8 cellular contexts compared by ENCODE assay signal in genomic region chr4:152936446-152937279, GRCh38. TPM values are rescaled to one million over a fixed set of nuclear protein-coding genes. Genes with fewer than 3 reads are reported as not detected.
A peak's percentile ranks its signal among the peaks of the same experiment; 100 is the strongest.
DNase-seq lines count a peak whose midpoint lies in the region; ATAC-seq, FAIRE-seq and TF ChIP-seq lines count a peak whose summit lies in the region.

No MANE protein-coding gene starts in this region.

- POLR2A ChIA-PET in RWPE1 (lab: Yijun Ruan, JAX; ENCODE audit: low non-redundant PET), result interaction anchor here (0.7 kb wide), 1 partner anchor 147 kb away, joined by 5 read pairs; no protein-coding TSS in a partner anchor

- TF ChIP-seq CTCF in AG10803 (conservative IDR thresholded peaks at IDR 0.05; ENCODE audit: low read length), result no peak
- TF ChIP-seq CTCF in RWPE1 (conservative IDR thresholded peaks at IDR 0.05; ENCODE audit: low read depth), result no peak
- TF ChIP-seq CTCF in liver (IDR thresholded peaks at IDR 0.05; ENCODE audit: low read depth, low read length, missing input control), result no peak

- no peak overlapping the region for H3K9ac ChIP-seq in liver (ENCODE audit: low read depth in 1 of 2, low read length in 2 of 2)

- peaks cover 15 to 31% (median 26%) of the 10 kb centered on the region in 4 donors for H3K4me1 ChIP-seq in liver (ENCODE audit: control insufficient read depth in 4 of 4, insufficient read depth in 4 of 4, low read length in 3 of 4)

- DNase-seq in AG10803 (ENCODE audit: low read depth) (peak; percentile 19), RWPE1 (ENCODE audit: low spot score) (peak; percentile 44), cortex of kidney (lab: John Stamatoyannopoulos, UW) (peak; percentile 13), urothelium cell line (ENCODE audit: low spot score) (no peak), mesenteric fat pad (ENCODE audit: low spot score) (no peak)

- H3K9me3 ChIP-seq in liver (ENCODE audit: control insufficient read depth in 4 of 4, low read length in 3 of 4), result no peaks in the 10 kb centered on the region

- H3K27me3 Mint-ChIP-seq in stimulated activated naive CD8-positive, alpha-beta T cell treated with anti-CD3 and anti-CD28 coated beads, Interleukin-15, Interleukin-2, amounts not matched to agents 100 ng/mL and 50 ng/mL, for 24 hours, result peaks cover 49% of the 10 kb centered on the region

- 1% methylated on average over 85 of the region's 85 CpGs for WGBS in liver

- no peaks in the 10 kb centered on the region for H3K36me3 Mint-ChIP-seq in stimulated activated naive CD8-positive, alpha-beta T cell treated with anti-CD3 and anti-CD28 coated beads, Interleukin-15, Interleukin-2, amounts not matched to agents 100 ng/mL and 50 ng/mL, for 24 hours (ENCODE audit: low read depth)

- H3K27ac Mint-ChIP-seq in stimulated activated naive CD8-positive, alpha-beta T cell treated with anti-CD3 and anti-CD28 coated beads, Interleukin-15, Interleukin-2, amounts not matched to agents 100 ng/mL and 50 ng/mL, for 24 hours, result no peak overlapping the region

- peak; percentile 38 for ATAC-seq in GM18867 (IDR thresholded peaks at IDR 0.05; ENCODE audit: unreplicated experiment)

- CTCF ChIA-PET in RWPE1 (lab: Yijun Ruan, JAX), result interaction anchor here (0.6 to 1.7 kb wide), 6 partner anchors 52 to 1807 kb away, joined by 3 to 6 read pairs (median 4); partner anchors contain the start of gene LRAT

- H3K27me3 ChIP-seq in liver (ENCODE audit: control insufficient read depth in 4 of 4, insufficient read depth in 4 of 4, low read length in 3 of 4), result peaks cover 0 to 5% (median 2%) of the 10 kb centered on the region in 4 donors

- no peak for TF ChIP-seq RAD21 in liver (IDR thresholded peaks at IDR 0.05)

- H3K27ac ChIP-seq in RWPE1 (peak overlapping the region; percentile 58), liver (ENCODE audit: low read depth in 1 of 2, low read length in 2 of 2) (no peak overlapping the region)

- no peak for FAIRE-seq in urothelium cell line (lab: Jason Lieb, UNC)

- H3K4me1 Mint-ChIP-seq in stimulated activated naive CD8-positive, alpha-beta T cell treated with anti-CD3 and anti-CD28 coated beads, Interleukin-15, Interleukin-2, amounts not matched to agents 100 ng/mL and 50 ng/mL, for 24 hours (ENCODE audit: low read depth), result peaks cover 18% of the 10 kb centered on the region

- H3K4me3 Mint-ChIP-seq in stimulated activated naive CD8-positive, alpha-beta T cell treated with anti-CD3 and anti-CD28 coated beads, Interleukin-15, Interleukin-2, amounts not matched to agents 100 ng/mL and 50 ng/mL, for 24 hours, result peak overlapping the region; percentile 62

- H3K9me3 Mint-ChIP-seq in stimulated activated naive CD8-positive, alpha-beta T cell treated with anti-CD3 and anti-CD28 coated beads, Interleukin-15, Interleukin-2, amounts not matched to agents 100 ng/mL and 50 ng/mL, for 24 hours, result no peaks in the 10 kb centered on the region

- no peaks in the 10 kb centered on the region for H3K36me3 ChIP-seq in liver (ENCODE audit: control insufficient read depth in 4 of 4, insufficient read depth in 3 of 4, low read depth in 1 of 4, low read length in 3 of 4)

- H3K4me3 ChIP-seq in AG10803 (ENCODE audit: low read length) (peak overlapping the region; percentile 57), liver (ENCODE audit: low read depth in 1 of 3, low read length in 3 of 3) (peak overlapping the region; percentile 39 to 70 (median 59))

TF ChIP-seq in liver, 16 proteins besides CTCF, POLR2A, EP300 and RAD21:
- TF ChIP-seq HNF4A (conservative IDR thresholded peaks at IDR 0.05), result no peak
- no peak for TF ChIP-seq YY1 (IDR thresholded peaks at IDR 0.05)
- TF ChIP-seq NR2F2 (IDR thresholded peaks at IDR 0.05), result no peak
- no peak for TF ChIP-seq SP1 (IDR thresholded peaks at IDR 0.05)
- no peak for TF ChIP-seq JUND (IDR thresholded peaks at IDR 0.05)
- no peak for TF ChIP-seq REST (IDR thresholded peaks at IDR 0.05)
- TF ChIP-seq ATF3 (IDR thresholded peaks at IDR 0.05), result no peak
- TF ChIP-seq EGR1 (IDR thresholded peaks at IDR 0.05; ENCODE audit: low read depth in 2 of 2), result no peak

RNA-seq across cellular contexts. Expression of gene FHDC1, which starts 0.5 kb away (rescaled TPM):
- total RNA-seq in liver (10 to 100 TPM in 1 of 2 donors, under 1 TPM in 1; 0.17 to 33.0 TPM), mesenteric fat pad (1.2 TPM)
- under 1 TPM; 0.06 TPM for polyA plus RNA-seq in liver

Comparison
In these comparisons a context has a peak if more than half of its experiments do, and no peak if none do; other contexts are left out.
1. DNase-seq: peak in AG10803 (single experiment), RWPE1 (single experiment) and cortex of kidney (single experiment); none in urothelium cell line (single experiment) and mesenteric fat pad (single experiment).